Comparison of ENCODE assay signal across 8 cellular contexts in genomic region chr2:231613054-231613654, GRCh38. TPM values are rescaled to one million over a fixed set of nuclear protein-coding genes. Genes with fewer than 3 reads are reported as not detected.
DNase-seq lines count a peak whose midpoint lies in the region; ATAC-seq and TF ChIP-seq lines count a peak whose summit lies in the region.

No MANE protein-coding gene starts in this region.

- in situ Hi-C loops in GM13977 (cut with MboI; ENCODE audit: low pct_unique_long_range_greater_than_20kb, low sequenced_read_pairs, unreplicated experiment): loop anchor here (10.0 kb wide), 1 partner anchor 102 kb away; no protein-coding TSS in a partner anchor

- H3K27ac ChIP-seq in left ventricle myocardium inferior (replicated peaks): peak overlapping the region; percentile 100

- H3K27me3 Mint-ChIP-seq in activated CD8-positive, alpha-beta T cell treated with anti-CD3 and anti-CD28 coated beads for 36 hours: no peaks in the 10 kb centered on the region

- H3K36me3 ChIP-seq in left ventricle myocardium inferior (no peaks in the 10 kb centered on the region), skeletal muscle satellite cell (ENCODE audit: insufficient read depth, low read length) (no peaks in the 10 kb centered on the region)

- no peak for TF ChIP-seq CTCF in GM12865 (IDR thresholded peaks at IDR 0.05; ENCODE audit: insufficient read depth, low read depth, low read length, missing control alignments)
- no peak for TF ChIP-seq CTCF in activated CD8-positive, alpha-beta T cell treated with anti-CD3 and anti-CD28 coated beads for 36 hours (IDR thresholded peaks at IDR 0.05)
- no peak for TF ChIP-seq CTCF in left ventricle myocardium inferior (IDR thresholded peaks at IDR 0.05; ENCODE audit: borderline replicate concordance)
- TF ChIP-seq CTCF in GM13977 (IDR thresholded peaks at IDR 0.05; ENCODE audit: extremely low read depth, insufficient read depth, missing control alignments): no peak

- peak overlapping the region; percentile 92 for H3K4me3 ChIP-seq in GM12865 (ENCODE audit: low read depth, low read length)
- peak overlapping the region; percentile 63 for H3K4me3 ChIP-seq in left ventricle myocardium inferior
- H3K4me3 ChIP-seq in skeletal muscle satellite cell (ENCODE audit: low read length): peak overlapping the region; percentile 71

- CTCF ChIA-PET in activated CD8-positive, alpha-beta T cell treated with anti-CD3 and anti-CD28 coated beads for 36 hours (lab: Charles Lee): interaction anchor here (0.6 to 10.1 kb wide), 23 partner anchors 8 to 183 kb away, joined by 3 to 236 read pairs (median 4); partner anchors contain the start of genes NCL and PTMA

- H3K27ac Mint-ChIP-seq in activated CD8-positive, alpha-beta T cell treated with anti-CD3 and anti-CD28 coated beads for 36 hours: peak overlapping the region; percentile 97

- H3K4me3 Mint-ChIP-seq in activated CD8-positive, alpha-beta T cell treated with anti-CD3 and anti-CD28 coated beads for 36 hours: peak overlapping the region; percentile 87

- H3K36me3 Mint-ChIP-seq in activated CD8-positive, alpha-beta T cell treated with anti-CD3 and anti-CD28 coated beads for 36 hours (ENCODE audit: low read depth): no peaks in the 10 kb centered on the region

- ATAC-seq in HG03095 (IDR thresholded peaks at IDR 0.05; ENCODE audit: unreplicated experiment) (peak; percentile 0), HG02571 (IDR thresholded peaks at IDR 0.05; ENCODE audit: unreplicated experiment) (no peak)
- no peak for ATAC-seq in activated CD8-positive, alpha-beta T cell treated with anti-CD3 and anti-CD28 coated beads for 36 hours

- DNase-seq in GM12865 (ENCODE audit: low read depth) (no peak), left ventricle myocardium inferior (peak; percentile 31), GM13977 (ENCODE audit: low spot score) (no peak), NOMO-1 treated with dmso at 0.1 percent for 144 hours (lab: John Stamatoyannopoulos, UW; ENCODE audit: unreplicated experiment) (no peak)
- DNase-seq in activated CD8-positive, alpha-beta T cell treated with anti-CD3 and anti-CD28 coated beads for 36 hours: no peak

- intact Hi-C loops in activated CD8-positive, alpha-beta T cell treated with anti-CD3 and anti-CD28 coated beads for 36 hours (cut with micrococcal nuclease): loop anchor here (2.0 to 5.0 kb wide), 3 partner anchors 62 to 169 kb away; partner anchors contain the start of gene PDE6D
- intact Hi-C loops in left ventricle myocardium inferior (cut with micrococcal nuclease): loop anchor here (5.0 kb wide), 2 partner anchors 59 to 104 kb away; no protein-coding TSS in a partner anchor

- H3K9me3 Mint-ChIP-seq in activated CD8-positive, alpha-beta T cell treated with anti-CD3 and anti-CD28 coated beads for 36 hours: no peaks in the 10 kb centered on the region

- H3K4me1 ChIP-seq in left ventricle myocardium inferior: peaks cover 57% of the 10 kb centered on the region
- peaks cover 34% of the 10 kb centered on the region for H3K4me1 ChIP-seq in skeletal muscle satellite cell (ENCODE audit: control insufficient read depth, insufficient read depth, low read length)

- H3K4me2 ChIP-seq in skeletal muscle satellite cell (ENCODE audit: low read length): peak overlapping the region; percentile 91

- POLR2A ChIA-PET in activated CD8-positive, alpha-beta T cell treated with anti-CD3 and anti-CD28 coated beads for 36 hours (lab: Charles Lee): interaction anchor here (0.6 to 10.0 kb wide), 28 partner anchors 8 to 835 kb away, joined by 3 to 166 read pairs (median 5); partner anchors contain the start of genes COPS7B, NCL and PTMA

- H3K9ac ChIP-seq in skeletal muscle satellite cell (ENCODE audit: low read depth, low read length): peak overlapping the region; percentile 82

- no peaks in the 10 kb centered on the region for H3K9me3 ChIP-seq in left ventricle myocardium inferior (replicated peaks)
- H3K9me3 ChIP-seq in skeletal muscle satellite cell (replicated peaks; ENCODE audit: low read length): no peaks in the 10 kb centered on the region

- H3K4me1 Mint-ChIP-seq in activated CD8-positive, alpha-beta T cell treated with anti-CD3 and anti-CD28 coated beads for 36 hours (ENCODE audit: low read depth): peaks cover 49% of the 10 kb centered on the region

- H3K27me3 ChIP-seq in left ventricle myocardium inferior (ENCODE audit: low read depth) (no peaks in the 10 kb centered on the region), skeletal muscle satellite cell (ENCODE audit: control insufficient read depth, insufficient read depth, low read length) (no peaks in the 10 kb centered on the region)

RNA-seq across cellular contexts. Expression of gene TEX44, which starts 20.5 kb away (rescaled TPM):
- not detected for total RNA-seq in activated CD8-positive, alpha-beta T cell treated with anti-CD3 and anti-CD28 coated beads for 36 hours
- not detected for total RNA-seq in left ventricle myocardium inferior
- not detected in 2 replicates for total RNA-seq in skeletal muscle satellite cell (2012; rRNA removed)
